8 cellular contexts compared by ENCODE assay signal in the genomic region with DNA sequence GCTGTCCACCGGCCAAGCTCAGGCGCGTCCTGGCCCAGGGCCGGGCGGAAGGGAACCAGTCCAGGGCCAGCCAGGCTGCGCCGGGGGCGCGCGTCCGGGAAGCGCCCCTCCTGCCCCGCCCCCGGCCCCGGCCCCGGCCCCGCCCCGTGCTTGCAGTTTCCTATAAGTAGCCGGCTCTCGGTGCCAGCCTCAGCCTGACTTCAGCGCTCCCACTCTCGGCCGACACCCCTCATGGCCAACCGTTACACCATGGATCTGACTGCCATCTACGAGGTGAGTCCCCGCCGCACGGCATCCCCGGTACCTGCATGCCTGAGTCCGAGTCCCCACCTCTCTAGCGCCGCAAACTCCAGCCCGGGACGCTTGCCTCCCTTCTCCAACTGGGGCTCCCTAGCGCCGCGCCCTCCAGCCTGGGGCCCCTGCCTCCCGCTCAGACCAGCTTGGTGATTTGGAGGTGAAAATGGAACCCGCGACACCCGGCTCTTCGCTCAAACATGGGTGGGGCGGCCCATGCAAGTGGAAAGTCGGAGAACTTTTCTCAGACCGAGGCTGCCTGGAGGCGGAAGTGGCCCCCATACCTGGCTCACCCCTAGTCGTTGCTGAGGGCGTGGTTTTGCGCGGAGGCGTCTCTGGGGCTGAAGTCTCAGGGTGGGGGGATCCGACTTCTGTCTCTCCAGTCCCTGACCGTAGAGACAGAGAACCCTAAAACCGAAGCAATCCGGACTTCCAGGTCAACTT. TPM values are rescaled to one million over a fixed set of nuclear protein-coding genes. Genes with fewer than 3 reads are reported as not detected.
DNase-seq lines count a peak whose midpoint lies in the region; ATAC-seq, FAIRE-seq and TF ChIP-seq lines count a peak whose summit lies in the region.

A gene with protein sequence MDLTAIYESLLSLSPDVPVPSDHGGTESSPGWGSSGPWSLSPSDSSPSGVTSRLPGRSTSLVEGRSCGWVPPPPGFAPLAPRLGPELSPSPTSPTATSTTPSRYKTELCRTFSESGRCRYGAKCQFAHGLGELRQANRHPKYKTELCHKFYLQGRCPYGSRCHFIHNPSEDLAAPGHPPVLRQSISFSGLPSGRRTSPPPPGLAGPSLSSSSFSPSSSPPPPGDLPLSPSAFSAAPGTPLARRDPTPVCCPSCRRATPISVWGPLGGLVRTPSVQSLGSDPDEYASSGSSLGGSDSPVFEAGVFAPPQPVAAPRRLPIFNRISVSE (plus strand): TSS at position 192 of the 738 bp plus-strand sequence. CDS start 58 bp downstream, at position 250.

- peak within 1 kb of the TSS; percentile 88 for H3K27ac ChIP-seq in keratinocyte (ENCODE audit: control insufficient read depth, insufficient read depth, low read length)

- no peak for DNase-seq in BJ (ENCODE audit: low read depth)
- peak; percentile 68 for DNase-seq in NCI-H2196 (lab: John Stamatoyannopoulos, UW; ENCODE audit: unreplicated experiment)
- peak; percentile 80 to 88 (median 84) for DNase-seq in activated CD4-positive, CD25-positive, alpha-beta regulatory T cell (lab: John Stamatoyannopoulos, UW)
- DNase-seq in cardiac fibroblast (ENCODE audit: low read depth in 2 of 2), result peak; percentile 86 to 95
- no peak for DNase-seq in keratinocyte (ENCODE audit: low read depth, low spot score)
- peak; percentile 82 to 88 for DNase-seq in stimulated activated CD4-positive, alpha-beta T cell treated with anti-CD3 and anti-CD28 coated beads, Interleukin-15, amount 100 ng/mL, for 1 hour (ENCODE audit: low read depth in 1 of 2, low spot score in 1 of 2)

- H3K36me3 ChIP-seq in BJ (ENCODE audit: control insufficient read depth, insufficient read depth, low read length) (peaks cover 10% of the 10 kb centered on the region), keratinocyte (ENCODE audit: control insufficient read depth in 2 of 2, extremely low read depth in 1 of 2, insufficient read depth in 2 of 2, low read length in 2 of 2) (peaks cover 6 to 14% of the 10 kb centered on the region in 2 experiments)

- H3K4me3 ChIP-seq in BJ (ENCODE audit: low read depth, low read length) (peak within 1 kb of the TSS; percentile 86), cardiac fibroblast (replicated peaks in 1 of 2; ENCODE audit: low read depth in 2 of 2, low read length in 2 of 2) (peak within 1 kb of the TSS; percentile 92 to 96), keratinocyte (ENCODE audit: control insufficient read depth in 2 of 3, extremely low read depth in 1 of 3, insufficient read depth in 2 of 3, low read depth in 1 of 3, low read length in 3 of 3) (peak within 1 kb of the TSS; percentile 75 to 85 (median 81))

- H3K27me3 ChIP-seq in BJ (ENCODE audit: control insufficient read depth, insufficient read depth, low read length) (no peaks in the 10 kb centered on the region), keratinocyte (ENCODE audit: control insufficient read depth, extremely low read depth, insufficient read depth, low read length) (no peaks in the 10 kb centered on the region)

- POLR2A ChIA-PET in BJ (lab: Charles Lee), result interaction anchor here (0.6 to 1.0 kb wide), 3 partner anchors 16 to 124 kb away, joined by 3 to 5 read pairs (median 5); a partner anchor contains a TSS

- H3K4me1 ChIP-seq in keratinocyte (ENCODE audit: control insufficient read depth, extremely low read depth, insufficient read depth, low read length), result peaks cover 38% of the 10 kb centered on the region

- H3K9me3 ChIP-seq in keratinocyte (ENCODE audit: control insufficient read depth, low read depth, low read length), result no peaks in the 10 kb centered on the region

- peaks cover 23% of the 10 kb centered on the region for H3K79me2 ChIP-seq in keratinocyte (ENCODE audit: control insufficient read depth, insufficient read depth, low read length)

- dilution Hi-C loops in keratinocyte (cut with MboI; ENCODE audit: extremely low pct_ligation_motif_present, low sequenced_read_pairs), result no loop called here

- CTCF ChIA-PET in BJ (lab: Yijun Ruan, JAX), result interaction anchor here (3.7 kb wide), 1 partner anchor 9 kb away, joined by 48 read pairs; no protein-coding TSS in a partner anchor

- H3K9me1 ChIP-seq in keratinocyte (ENCODE audit: control insufficient read depth, extremely low read depth, insufficient read depth, low read length), result no peaks in the 10 kb centered on the region

- no peak for FAIRE-seq in keratinocyte (lab: Jason Lieb, UNC)

- ATAC-seq in GM21360 (IDR thresholded peaks at IDR 0.05; ENCODE audit: unreplicated experiment), result peak; percentile 19
- ATAC-seq in HG03520 (IDR thresholded peaks at IDR 0.05; ENCODE audit: unreplicated experiment), result no peak

- peak within 1 kb of the TSS; percentile 88 for H3K4me2 ChIP-seq in keratinocyte (ENCODE audit: control insufficient read depth, extremely low read depth, insufficient read depth, low read depth, low read length)

- peaks cover 4% of the 10 kb centered on the region for H4K20me1 ChIP-seq in keratinocyte (ENCODE audit: control insufficient read depth, extremely low read depth, insufficient read depth, low read length)

- H2AFZ ChIP-seq in keratinocyte (ENCODE audit: control insufficient read depth, low read length), result no peak within 1 kb of the TSS

- TF ChIP-seq CTCF in BJ (IDR thresholded peaks at IDR 0.05; ENCODE audit: insufficient read depth, low read depth, low read length), result peak; percentile 14; the same call in 1 of the 2 replicates
- TF ChIP-seq CTCF in cardiac fibroblast (IDR thresholded peaks at IDR 0.05; ENCODE audit: low read depth, low read length), result no peak
- peak in 1 of 3 experiments; percentile 26 for TF ChIP-seq CTCF in keratinocyte (optimal IDR thresholded peaks at IDR 0.05 in 1 of 3, IDR thresholded peaks at IDR 0.05 in 1 of 3, conservative IDR thresholded peaks at IDR 0.05 in 1 of 3; ENCODE audit: extremely low read depth in 1 of 3, insufficient read depth in 2 of 3, low read length in 3 of 3)

- peak within 1 kb of the TSS; percentile 93 for H3K9ac ChIP-seq in keratinocyte (ENCODE audit: control insufficient read depth, extremely low read depth, insufficient read depth, low read length)

RNA-seq across cellular contexts. Expression of the gene that starts here (rescaled TPM):
- polyA plus RNA-seq in BJ (2011; rRNA removed), result 4.8 and 9.5 TPM in 2 replicates
- 5.1 and 11.0 TPM in 2 replicates for polyA minus RNA-seq in BJ (2011; rRNA and poly(A)+ RNA removed)
- polyA plus RNA-seq in keratinocyte, result 10.4 to 14.2 TPM (median 12.8 TPM) in 3 replicates
- 66.8 TPM for polyA plus RNA-seq in keratinocyte (2011; ENCODE audit: low read depth)
- polyA plus RNA-seq in keratinocyte (2011; cell fraction: cytosol; rRNA removed), result 11.3 and 17.9 TPM in 2 replicates
- 93.2 and 153 TPM in 2 replicates for polyA plus RNA-seq in keratinocyte (2011; cell fraction: nucleus; rRNA removed)
- polyA plus RNA-seq in keratinocyte (2012; ENCODE audit: low replicate concordance), result 35.1 and 305 TPM in 2 replicates
- polyA minus RNA-seq in keratinocyte, result 6.3 to 18.5 TPM (median 9.8 TPM) in 3 replicates
- 40.3 TPM for polyA minus RNA-seq in keratinocyte (2011; cell fraction: cytosol; rRNA and poly(A)+ RNA removed)
- 35.3 and 40.7 TPM in 2 replicates for polyA minus RNA-seq in keratinocyte (2011; cell fraction: nucleus; rRNA and poly(A)+ RNA removed)

Comparison
In these comparisons a context has a peak if more than half of its experiments do, and no peak if none do; other contexts are left out.
1. DNase-seq: peak in NCI-H2196 (single experiment), activated CD4-positive, CD25-positive, alpha-beta regulatory T cell (4 of 4), cardiac fibroblast (2 of 2) and stimulated activated CD4-positive, alpha-beta T cell treated with anti-CD3 and anti-CD28 coated beads, Interleukin-15, amount 100 ng/mL, for 1 hour (2 of 2); none in BJ (single experiment) and keratinocyte (single experiment).
2. Peak in every context shown above with its lines, with median percentiles within 50 percentile points of each other: H3K4me3 ChIP-seq.